ENCODE assay signal across 20 cellular contexts in genomic region chr7:5207131-5207530, GRCh38.
"Had no signal": no experiment of that assay in that cellular context is flagged by ENCODE, and none has a peak within 500 bp of the region (broad histone marks: within the 10 kb centered on the region; RNA-seq: fewer than 3 reads in every experiment).

No MANE protein-coding gene starts in this region.

- H3K4me2 ChIP-seq: neural progenitor cell had no signal

- H2AFZ ChIP-seq: neural progenitor cell had no signal

- H3K4me1 ChIP-seq: adrenal gland, neural progenitor cell, suprapubic skin had no signal

- ATAC-seq: activated CD4-positive, alpha-beta T cell treated with anti-CD3 and anti-CD28 coated beads for 36 hours; heart right ventricle; psoas muscle; right lobe of liver; stimulated activated naive CD8-positive, alpha-beta T cell treated with anti-CD3 and anti-CD28 coated beads, Interleukin-15, amount 100 ng/mL, for 72 hours had no signal

- H3K27ac Mint-ChIP-seq: activated CD4-positive, alpha-beta T cell treated with anti-CD3 and anti-CD28 coated beads for 36 hours; activated naive CD4-positive, alpha-beta T cell treated with anti-CD3 and anti-CD28 coated beads, Interleukin-2, amount 10 ng/mL, durations not matched to agents 7 days and 5 days; dendritic cell treated with granulocyte-macrophage colony-stimulating factor and Interleukin-4, amounts not matched to agents 40 ng/mL and 50 ng/mL, for 4 days; neural progenitor cell; T-helper 2 cell treated with Interferon-gamma antibody and Interleukin-4, amounts not matched to agents 5 μg/mL and 100 μg/mL, for 36 hours; type B pancreatic cell had no signal

- H3K36me3 ChIP-seq: neural progenitor cell had no signal

- H3K9ac ChIP-seq: neural progenitor cell had no signal

- H3K9me3 ChIP-seq: adrenal gland, esophagus muscularis mucosa, heart right ventricle, left ventricle myocardium inferior, psoas muscle, right lobe of liver, suprapubic skin had no signal

- H3K27me3 ChIP-seq: adrenal gland, esophagus muscularis mucosa, heart right ventricle, neural progenitor cell, right lobe of liver, suprapubic skin had no signal

- H3K27ac ChIP-seq: adrenal gland, esophagus muscularis mucosa, heart right ventricle, left ventricle myocardium inferior, neural progenitor cell, psoas muscle, right lobe of liver, suprapubic skin had no signal

- H3K9me3 Mint-ChIP-seq: activated naive CD4-positive, alpha-beta T cell treated with anti-CD3 and anti-CD28 coated beads, Interleukin-2, amount 10 ng/mL, durations not matched to agents 7 days and 5 days; dendritic cell treated with granulocyte-macrophage colony-stimulating factor and Interleukin-4, amounts not matched to agents 40 ng/mL and 50 ng/mL, for 4 days; neural progenitor cell; stimulated activated naive CD8-positive, alpha-beta T cell treated with anti-CD3 and anti-CD28 coated beads, Interleukin-15, amount 100 ng/mL, for 72 hours; T-helper 2 cell treated with Interferon-gamma antibody and Interleukin-4, amounts not matched to agents 5 μg/mL and 100 μg/mL, for 36 hours; type B pancreatic cell had no signal

- H3K4me3 ChIP-seq: adrenal gland, esophagus muscularis mucosa, heart right ventricle, left ventricle myocardium inferior, neural progenitor cell, psoas muscle, right lobe of liver, suprapubic skin had no signal

- H3K4me3 Mint-ChIP-seq: activated CD4-positive, alpha-beta T cell treated with anti-CD3 and anti-CD28 coated beads for 36 hours; activated naive CD4-positive, alpha-beta T cell treated with anti-CD3 and anti-CD28 coated beads, Interleukin-2, amount 10 ng/mL, durations not matched to agents 7 days and 5 days; dendritic cell treated with granulocyte-macrophage colony-stimulating factor and Interleukin-4, amounts not matched to agents 40 ng/mL and 50 ng/mL, for 4 days; neural progenitor cell; stimulated activated naive CD8-positive, alpha-beta T cell treated with anti-CD3 and anti-CD28 coated beads, Interleukin-15, amount 100 ng/mL, for 72 hours; T-helper 2 cell treated with Interferon-gamma antibody and Interleukin-4, amounts not matched to agents 5 μg/mL and 100 μg/mL, for 36 hours; type B pancreatic cell had no signal

- DNase-seq: activated CD4-positive, alpha-beta T cell treated with anti-CD3 and anti-CD28 coated beads for 36 hours; activated CD4-positive, alpha-beta T cell treated with anti-CD3 and anti-CD28 coated beads, Interleukin-2, amount 50 U/mL, for 48 hours; activated naive CD4-positive, alpha-beta T cell treated with anti-CD3 and anti-CD28 coated beads, Interleukin-2, amount 10 ng/mL, durations not matched to agents 7 days and 5 days; activated T-cell treated with anti-CD3 and anti-CD28 coated beads, Interleukin-2, amount 50 U/mL, for 1 hour; effector CD8-positive, alpha-beta T cell; heart right ventricle; left ventricle myocardium inferior; psoas muscle; right lobe of liver; small intestine; stimulated activated CD4-positive, alpha-beta T cell treated with anti-CD3 and anti-CD28 coated beads, Interleukin-15, amount 100 ng/mL, for 24 hours; stimulated activated CD4-positive, alpha-beta T cell treated with anti-CD3 and anti-CD28 coated beads, Interleukin-2, amount 100 ng/mL, for 48 hours; stimulated activated naive CD8-positive, alpha-beta T cell treated with anti-CD3 and anti-CD28 coated beads, Interleukin-15, amount 100 ng/mL, for 72 hours had no signal

- H3K27me3 Mint-ChIP-seq: activated CD4-positive, alpha-beta T cell treated with anti-CD3 and anti-CD28 coated beads for 36 hours; activated naive CD4-positive, alpha-beta T cell treated with anti-CD3 and anti-CD28 coated beads, Interleukin-2, amount 10 ng/mL, durations not matched to agents 7 days and 5 days; dendritic cell treated with granulocyte-macrophage colony-stimulating factor and Interleukin-4, amounts not matched to agents 40 ng/mL and 50 ng/mL, for 4 days; stimulated activated naive CD8-positive, alpha-beta T cell treated with anti-CD3 and anti-CD28 coated beads, Interleukin-15, amount 100 ng/mL, for 72 hours; type B pancreatic cell had no signal
